In genomic region chr19:12773571-12773970, GRCh38 we compare ENCODE assay signal across 11 cellular contexts. TPM values are rescaled to one million over a fixed set of nuclear protein-coding genes. Genes with fewer than 3 reads are reported as not detected.
DNase-seq lines count a peak whose midpoint lies in the region; ATAC-seq and TF ChIP-seq lines count a peak whose summit lies in the region.
"Had no signal": no experiment of that assay in that cellular context is flagged by ENCODE, and none has a peak within 500 bp of the region (broad histone marks: within the 10 kb centered on the region; RNA-seq: fewer than 3 reads in every experiment).

No MANE protein-coding gene starts in this region.

- no peak for ATAC-seq in GM21515 (IDR thresholded peaks at IDR 0.05; ENCODE audit: unreplicated experiment)
- ATAC-seq: gastroesophageal sphincter had no signal

- no peak overlapping the region for H3K9ac ChIP-seq in mesendoderm (ENCODE audit: low read length)

- H3K36me3 ChIP-seq in mesendoderm (ENCODE audit: control insufficient read depth, insufficient read depth, low read length) (no peaks in the 10 kb centered on the region), prostate gland (no peaks in the 10 kb centered on the region)

- H2BK120ac ChIP-seq in mesendoderm (ENCODE audit: low read depth, low read length): no peak overlapping the region

- no peak overlapping the region for H4K8ac ChIP-seq in mesendoderm (ENCODE audit: low read depth, low read length)

- H3K27ac ChIP-seq in mesendoderm (ENCODE audit: low read depth, low read length): no peak overlapping the region
- no peak overlapping the region for H3K27ac ChIP-seq in prostate gland

- H3K4ac ChIP-seq in mesendoderm (ENCODE audit: low read depth, low read length): no peak overlapping the region

- TF ChIP-seq POLR2A in prostate gland (IDR thresholded peaks at IDR 0.05): no peak

- H2AK5ac ChIP-seq in mesendoderm (ENCODE audit: low read length): no peak overlapping the region

- H3K4me1 ChIP-seq in mesendoderm (ENCODE audit: control insufficient read depth, low read depth, low read length): peaks cover 2% of the 10 kb centered on the region
- peaks cover 3% of the 10 kb centered on the region for H3K4me1 ChIP-seq in prostate gland (replicated peaks)

- H3K36me3 Mint-ChIP-seq in activated T-helper 2 cell treated with anti-CD3 and anti-CD28 coated beads, Interferon-gamma antibody, Interleukin-2, Interleukin-4, amounts not matched to agents 10 μg/mL and 5 μg/mL and 100 μg/mL, durations not matched to agents 14 hours and 24 hours and 36 hours (ENCODE audit: low read depth): no peaks in the 10 kb centered on the region

- H3K27me3 Mint-ChIP-seq in activated T-helper 2 cell treated with anti-CD3 and anti-CD28 coated beads, Interferon-gamma antibody, Interleukin-2, Interleukin-4, amounts not matched to agents 10 μg/mL and 5 μg/mL and 100 μg/mL, durations not matched to agents 14 hours and 24 hours and 36 hours (ENCODE audit: low read depth): no peaks in the 10 kb centered on the region

- no peak overlapping the region for H3K27ac Mint-ChIP-seq in activated T-helper 2 cell treated with anti-CD3 and anti-CD28 coated beads, Interferon-gamma antibody, Interleukin-2, Interleukin-4, amounts not matched to agents 10 μg/mL and 5 μg/mL and 100 μg/mL, durations not matched to agents 14 hours and 24 hours and 36 hours

- WGBS in mesendoderm (ENCODE audit: extremely low coverage, insufficient coverage, low lambda C conversion rate): no CpG with 5 or more reads among the region's 2 CpGs
- WGBS in prostate gland: 86% methylated on average over 2 of the region's 2 CpGs

- H3K4me3 Mint-ChIP-seq in activated T-helper 2 cell treated with anti-CD3 and anti-CD28 coated beads, Interferon-gamma antibody, Interleukin-2, Interleukin-4, amounts not matched to agents 10 μg/mL and 5 μg/mL and 100 μg/mL, durations not matched to agents 14 hours and 24 hours and 36 hours (ENCODE audit: low read depth): peak overlapping the region; percentile 10

- intact Hi-C loops in activated T-helper 2 cell treated with anti-CD3 and anti-CD28 coated beads, Interferon-gamma antibody, Interleukin-2, Interleukin-4, amounts not matched to agents 10 μg/mL and 5 μg/mL and 100 μg/mL, durations not matched to agents 14 hours and 24 hours and 36 hours (cut with micrococcal nuclease): no loop called here
- intact Hi-C loops in prostate gland (cut with DNase I): loop anchor here (5.0 kb wide), 1 partner anchor 34 kb away; the partner anchor contains the start of gene RNASEH2A

- no peak overlapping the region for H3K4me2 ChIP-seq in mesendoderm (ENCODE audit: low read length)

- TF ChIP-seq CTCF in prostate gland (IDR thresholded peaks at IDR 0.05): peak in 1 of 4 experiments; percentile 10

- no peak overlapping the region for H3K56ac ChIP-seq in mesendoderm (ENCODE audit: low read length)

- H3K9me3 Mint-ChIP-seq in activated T-helper 2 cell treated with anti-CD3 and anti-CD28 coated beads, Interferon-gamma antibody, Interleukin-2, Interleukin-4, amounts not matched to agents 10 μg/mL and 5 μg/mL and 100 μg/mL, durations not matched to agents 14 hours and 24 hours and 36 hours: no peaks in the 10 kb centered on the region

- H3K9me3 ChIP-seq in prostate gland: no peaks in the 10 kb centered on the region
- H3K9me3 ChIP-seq: gastroesophageal sphincter had no signal

- no peak overlapping the region for H2BK15ac ChIP-seq in mesendoderm (replicated peaks; ENCODE audit: low read depth)

- H3K79me2 ChIP-seq in mesendoderm (ENCODE audit: control insufficient read depth, insufficient read depth, low read length): no peaks in the 10 kb centered on the region

- no peak overlapping the region for H3K18ac ChIP-seq in mesendoderm (ENCODE audit: low read length)

- no peak overlapping the region for H3K4me3 ChIP-seq in mesendoderm (ENCODE audit: low read length)
- no peak overlapping the region for H3K4me3 ChIP-seq in prostate gland
- H3K4me3 ChIP-seq: gastroesophageal sphincter had no signal

- H3K4me1 Mint-ChIP-seq in activated T-helper 2 cell treated with anti-CD3 and anti-CD28 coated beads, Interferon-gamma antibody, Interleukin-2, Interleukin-4, amounts not matched to agents 10 μg/mL and 5 μg/mL and 100 μg/mL, durations not matched to agents 14 hours and 24 hours and 36 hours (ENCODE audit: low read depth): peaks cover 14% of the 10 kb centered on the region

- H4K5ac ChIP-seq in mesendoderm (ENCODE audit: low read length): no peak overlapping the region

- H3K27me3 ChIP-seq in mesendoderm (ENCODE audit: insufficient read depth, low read length, poor library complexity): no peaks in the 10 kb centered on the region
- no peaks in the 10 kb centered on the region for H3K27me3 ChIP-seq in prostate gland (replicated peaks; ENCODE audit: insufficient read depth)
- H3K27me3 ChIP-seq: gastroesophageal sphincter had no signal

- no peaks in the 10 kb centered on the region for H3K79me1 ChIP-seq in mesendoderm (ENCODE audit: low read length)

- H2BK5ac ChIP-seq in mesendoderm (ENCODE audit: low read length): no peak overlapping the region

- H3K23ac ChIP-seq in mesendoderm (ENCODE audit: low read length): no peak overlapping the region

- DNase-seq in DMS 273 (lab: John Stamatoyannopoulos, UW; ENCODE audit: unreplicated experiment): peak; percentile 47
- no peak for DNase-seq in DMS 273 treated with DMSO at 0.1 percent for 48 hours (lab: John Stamatoyannopoulos, UW)
- peak; percentile 42 for DNase-seq in HT1080 (ENCODE audit: low read depth)
- DNase-seq in activated T-helper 2 cell treated with anti-CD3 and anti-CD28 coated beads, Interferon-gamma antibody, Interleukin-2, Interleukin-4, amounts not matched to agents 10 μg/mL and 5 μg/mL and 100 μg/mL, durations not matched to agents 14 hours and 24 hours and 36 hours (ENCODE audit: low spot score): no peak
- peak; percentile 69 for DNase-seq in mesendoderm
- DNase-seq in SKM-1 (lab: John Stamatoyannopoulos, UW; ENCODE audit: unreplicated experiment): no peak
- DNase-seq in prostate gland (ENCODE audit: low spot score): no peak
- DNase-seq: 8988T; activated CD4-positive, alpha-beta T cell treated with anti-CD3 and anti-CD28 coated beads for 4 hours had no signal

RNA-seq across cellular contexts. Expression of gene HOOK2, which starts 1.8 kb away (rescaled TPM):
- total RNA-seq in HT1080 (2014; rRNA removed; shearing (Covaris generic)): 4.7 and 6.9 TPM in 2 replicates
- polyA plus RNA-seq in HT1080 (2015; cell fraction: cytosol; rRNA removed): 3.0 and 4.1 TPM in 2 replicates
- polyA plus RNA-seq in HT1080 (2015; cell fraction: nucleus; rRNA removed): 19.2 and 34.5 TPM in 2 replicates
- 18.3 and 25.1 TPM in 2 replicates for total RNA-seq in activated T-helper 2 cell treated with anti-CD3 and anti-CD28 coated beads, Interferon-gamma antibody, Interleukin-2, Interleukin-4, amounts not matched to agents 10 μg/mL and 5 μg/mL and 100 μg/mL, durations not matched to agents 14 hours and 24 hours and 36 hours
- polyA plus RNA-seq in mesendoderm (2013, experiment 1 of 2): 25.7 TPM
- 28.2 TPM for polyA plus RNA-seq in mesendoderm (2013, experiment 2 of 2)
- 100 to 1,000 TPM in 1 of 2 donors, 10 to 100 TPM in 1; 49.6 to 126 TPM for total RNA-seq in prostate gland

RNA-seq across cellular contexts. Expression of gene JUNB, which starts 17.7 kb away (rescaled TPM):
- 33.9 and 38.1 TPM in 2 replicates for total RNA-seq in HT1080 (2014; rRNA removed; shearing (Covaris generic))
- 39.8 and 41.9 TPM in 2 replicates for polyA plus RNA-seq in HT1080 (2015; cell fraction: cytosol; rRNA removed)
- polyA plus RNA-seq in HT1080 (2015; cell fraction: nucleus; rRNA removed): 59.5 and 65.1 TPM in 2 replicates
- 333 and 351 TPM in 2 replicates for total RNA-seq in activated T-helper 2 cell treated with anti-CD3 and anti-CD28 coated beads, Interferon-gamma antibody, Interleukin-2, Interleukin-4, amounts not matched to agents 10 μg/mL and 5 μg/mL and 100 μg/mL, durations not matched to agents 14 hours and 24 hours and 36 hours
- polyA plus RNA-seq in mesendoderm (2013, experiment 1 of 2): 2.2 TPM
- 2.5 TPM for polyA plus RNA-seq in mesendoderm (2013, experiment 2 of 2)
- 100 to 1,000 TPM; 173 to 290 TPM for total RNA-seq in prostate gland

RNA-seq across cellular contexts. Expression of gene BEST2, which starts 22.0 kb away (rescaled TPM):
- total RNA-seq in HT1080 (2014; rRNA removed; shearing (Covaris generic)): not detected in 2 replicates
- polyA plus RNA-seq in HT1080 (2015; cell fraction: cytosol; rRNA removed): not detected in 2 replicates
- not detected in 2 replicates for polyA plus RNA-seq in HT1080 (2015; cell fraction: nucleus; rRNA removed)
- total RNA-seq in activated T-helper 2 cell treated with anti-CD3 and anti-CD28 coated beads, Interferon-gamma antibody, Interleukin-2, Interleukin-4, amounts not matched to agents 10 μg/mL and 5 μg/mL and 100 μg/mL, durations not matched to agents 14 hours and 24 hours and 36 hours: 0.11 TPM in 1 of 2 replicates, not detected in the other
- 0.37 TPM for polyA plus RNA-seq in mesendoderm (2013, experiment 1 of 2)
- polyA plus RNA-seq in mesendoderm (2013, experiment 2 of 2): 0.32 TPM
- under 1 TPM in 1 of 2 donors, not detected in 1; 0.91 TPM for total RNA-seq in prostate gland
- total RNA-seq: gastroesophageal sphincter had no signal

RNA-seq across cellular contexts. Expression of gene PRDX2, which starts 28.0 kb away (rescaled TPM):
- total RNA-seq in HT1080 (2014; rRNA removed; shearing (Covaris generic)): 88.6 and 94.3 TPM in 2 replicates
- polyA plus RNA-seq in HT1080 (2015; cell fraction: cytosol; rRNA removed): 110 and 115 TPM in 2 replicates
- polyA plus RNA-seq in HT1080 (2015; cell fraction: nucleus; rRNA removed): 72.9 and 85.9 TPM in 2 replicates
- 274 and 279 TPM in 2 replicates for total RNA-seq in activated T-helper 2 cell treated with anti-CD3 and anti-CD28 coated beads, Interferon-gamma antibody, Interleukin-2, Interleukin-4, amounts not matched to agents 10 μg/mL and 5 μg/mL and 100 μg/mL, durations not matched to agents 14 hours and 24 hours and 36 hours
- 210 TPM for polyA plus RNA-seq in mesendoderm (2013, experiment 1 of 2)
- 216 TPM for polyA plus RNA-seq in mesendoderm (2013, experiment 2 of 2)
- total RNA-seq in prostate gland: 100 to 1,000 TPM; 256 to 548 TPM

RNA-seq across cellular contexts. Expression of gene THSD8, which starts 28.3 kb away (rescaled TPM):
- total RNA-seq in HT1080 (2014; rRNA removed; shearing (Covaris generic)): not detected in 2 replicates
- polyA plus RNA-seq in HT1080 (2015; cell fraction: cytosol; rRNA removed): 0.10 TPM in 1 of 2 replicates, not detected in the other
- not detected in 2 replicates for polyA plus RNA-seq in HT1080 (2015; cell fraction: nucleus; rRNA removed)
- 28.6 and 29.8 TPM in 2 replicates for total RNA-seq in activated T-helper 2 cell treated with anti-CD3 and anti-CD28 coated beads, Interferon-gamma antibody, Interleukin-2, Interleukin-4, amounts not matched to agents 10 μg/mL and 5 μg/mL and 100 μg/mL, durations not matched to agents 14 hours and 24 hours and 36 hours
- polyA plus RNA-seq in mesendoderm (2013, experiment 1 of 2): 25.8 TPM
- 28.2 TPM for polyA plus RNA-seq in mesendoderm (2013, experiment 2 of 2)
- total RNA-seq in prostate gland: under 1 TPM in 1 of 2 donors, not detected in 1; 0.91 TPM
- total RNA-seq: gastroesophageal sphincter had no signal

Comparison
In these comparisons a context has a peak if more than half of its experiments do, and no peak if none do; other contexts are left out.
1. DNase-seq: peak in DMS 273 (single experiment), HT1080 (single experiment) and mesendoderm (single experiment); none in DMS 273 treated with DMSO at 0.1 percent for 48 hours (single experiment), activated T-helper 2 cell treated with anti-CD3 and anti-CD28 coated beads, Interferon-gamma antibody, Interleukin-2, Interleukin-4, amounts not matched to agents 10 μg/mL and 5 μg/mL and 100 μg/mL, durations not matched to agents 14 hours and 24 hours and 36 hours (single experiment), SKM-1 (single experiment) and prostate gland (single experiment).